1 cellular context compared by ENCODE assay signal in the genomic region with DNA sequence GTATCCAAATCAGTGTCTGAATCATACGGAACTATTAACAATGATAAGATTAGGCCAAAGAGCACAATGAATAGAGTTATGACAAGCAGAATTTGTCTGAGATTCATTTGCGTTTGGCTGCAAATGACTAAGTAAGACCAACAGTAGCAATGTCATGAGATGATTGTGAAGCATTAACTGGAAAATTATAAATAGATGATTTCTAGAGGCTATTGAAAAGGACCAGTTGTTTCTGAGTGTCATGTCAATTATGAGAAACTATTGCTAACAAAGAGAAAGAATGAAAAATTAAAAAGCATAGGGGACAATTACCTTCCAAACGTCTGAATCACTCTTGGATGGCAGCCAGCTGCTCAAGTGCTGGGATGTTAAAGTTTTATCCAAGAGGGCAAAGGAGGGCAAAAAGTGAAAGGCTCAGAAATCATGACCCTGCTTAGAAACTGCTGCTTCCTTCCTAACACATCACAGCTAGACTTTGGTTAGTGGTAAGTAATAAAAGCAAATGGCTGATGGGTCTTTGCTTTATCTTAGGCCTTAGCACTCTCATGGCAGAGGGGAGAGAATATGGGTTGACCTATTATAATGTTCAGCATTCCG.
TF ChIP-seq lines count a peak whose summit lies in the region.

No MANE protein-coding gene starts in this region.

TF ChIP-seq in SK-N-SH treated with all-trans-retinoic acid at 6 μM for 48 hours, 23 proteins besides CTCF, POLR2A, EP300 and RAD21 (continued from another document):
- TF ChIP-seq, protein P1, sequence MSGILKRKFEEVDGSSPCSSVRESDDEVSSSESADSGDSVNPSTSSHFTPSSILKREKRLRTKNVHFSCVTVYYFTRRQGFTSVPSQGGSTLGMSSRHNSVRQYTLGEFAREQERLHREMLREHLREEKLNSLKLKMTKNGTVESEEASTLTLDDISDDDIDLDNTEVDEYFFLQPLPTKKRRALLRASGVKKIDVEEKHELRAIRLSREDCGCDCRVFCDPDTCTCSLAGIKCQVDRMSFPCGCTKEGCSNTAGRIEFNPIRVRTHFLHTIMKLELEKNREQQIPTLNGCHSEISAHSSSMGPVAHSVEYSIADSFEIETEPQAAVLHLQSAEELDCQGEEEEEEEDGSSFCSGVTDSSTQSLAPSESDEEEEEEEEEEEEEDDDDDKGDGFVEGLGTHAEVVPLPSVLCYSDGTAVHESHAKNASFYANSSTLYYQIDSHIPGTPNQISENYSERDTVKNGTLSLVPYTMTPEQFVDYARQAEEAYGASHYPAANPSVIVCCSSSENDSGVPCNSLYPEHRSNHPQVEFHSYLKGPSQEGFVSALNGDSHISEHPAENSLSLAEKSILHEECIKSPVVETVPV (CRISPR knock-in tag; IDR thresholded peaks at IDR 0.05), result peak; percentile 81; the same call in 1 of the 2 replicates
- 0 out of 2 replicates have a peak, but pooled peaks have one; percentile 49 for TF ChIP-seq ZFP3 (CRISPR knock-in tag; IDR thresholded peaks at IDR 0.05)
- TF ChIP-seq ZNF70 (CRISPR knock-in tag; IDR thresholded peaks at IDR 0.05), result no peak
- peak; percentile 53; the same call in 1 of the 2 replicates for TF ChIP-seq TCF4 (CRISPR knock-in tag; IDR thresholded peaks at IDR 0.05; ENCODE audit: borderline replicate concordance)
- TF ChIP-seq, protein P2, sequence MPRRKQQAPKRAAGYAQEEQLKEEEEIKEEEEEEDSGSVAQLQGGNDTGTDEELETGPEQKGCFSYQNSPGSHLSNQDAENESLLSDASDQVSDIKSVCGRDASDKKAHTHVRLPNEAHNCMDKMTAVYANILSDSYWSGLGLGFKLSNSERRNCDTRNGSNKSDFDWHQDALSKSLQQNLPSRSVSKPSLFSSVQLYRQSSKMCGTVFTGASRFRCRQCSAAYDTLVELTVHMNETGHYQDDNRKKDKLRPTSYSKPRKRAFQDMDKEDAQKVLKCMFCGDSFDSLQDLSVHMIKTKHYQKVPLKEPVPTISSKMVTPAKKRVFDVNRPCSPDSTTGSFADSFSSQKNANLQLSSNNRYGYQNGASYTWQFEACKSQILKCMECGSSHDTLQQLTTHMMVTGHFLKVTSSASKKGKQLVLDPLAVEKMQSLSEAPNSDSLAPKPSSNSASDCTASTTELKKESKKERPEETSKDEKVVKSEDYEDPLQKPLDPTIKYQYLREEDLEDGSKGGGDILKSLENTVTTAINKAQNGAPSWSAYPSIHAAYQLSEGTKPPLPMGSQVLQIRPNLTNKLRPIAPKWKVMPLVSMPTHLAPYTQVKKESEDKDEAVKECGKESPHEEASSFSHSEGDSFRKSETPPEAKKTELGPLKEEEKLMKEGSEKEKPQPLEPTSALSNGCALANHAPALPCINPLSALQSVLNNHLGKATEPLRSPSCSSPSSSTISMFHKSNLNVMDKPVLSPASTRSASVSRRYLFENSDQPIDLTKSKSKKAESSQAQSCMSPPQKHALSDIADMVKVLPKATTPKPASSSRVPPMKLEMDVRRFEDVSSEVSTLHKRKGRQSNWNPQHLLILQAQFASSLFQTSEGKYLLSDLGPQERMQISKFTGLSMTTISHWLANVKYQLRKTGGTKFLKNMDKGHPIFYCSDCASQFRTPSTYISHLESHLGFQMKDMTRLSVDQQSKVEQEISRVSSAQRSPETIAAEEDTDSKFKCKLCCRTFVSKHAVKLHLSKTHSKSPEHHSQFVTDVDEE (CRISPR knock-in tag; IDR thresholded peaks at IDR 0.05), result no peak; the same call in 1 of the 2 replicates
- TF ChIP-seq ESRRG (CRISPR knock-in tag; IDR thresholded peaks at IDR 0.05), result no peak
- peak; percentile 95 for TF ChIP-seq SNAI2 (CRISPR knock-in tag; IDR thresholded peaks at IDR 0.05)
- peak; percentile 83; the same call in 1 of the 2 replicates for TF ChIP-seq TOX (CRISPR knock-in tag; IDR thresholded peaks at IDR 0.05; ENCODE audit: borderline replicate concordance)
- TF ChIP-seq ISL1 (CRISPR knock-in tag; IDR thresholded peaks at IDR 0.05), result peak; percentile 99
- TF ChIP-seq RARB (CRISPR knock-in tag; IDR thresholded peaks at IDR 0.05), result peak; percentile 54; the same call in 1 of the 2 replicates
- no peak for TF ChIP-seq OSR1 (CRISPR knock-in tag; IDR thresholded peaks at IDR 0.05)
- TF ChIP-seq, protein P3, sequence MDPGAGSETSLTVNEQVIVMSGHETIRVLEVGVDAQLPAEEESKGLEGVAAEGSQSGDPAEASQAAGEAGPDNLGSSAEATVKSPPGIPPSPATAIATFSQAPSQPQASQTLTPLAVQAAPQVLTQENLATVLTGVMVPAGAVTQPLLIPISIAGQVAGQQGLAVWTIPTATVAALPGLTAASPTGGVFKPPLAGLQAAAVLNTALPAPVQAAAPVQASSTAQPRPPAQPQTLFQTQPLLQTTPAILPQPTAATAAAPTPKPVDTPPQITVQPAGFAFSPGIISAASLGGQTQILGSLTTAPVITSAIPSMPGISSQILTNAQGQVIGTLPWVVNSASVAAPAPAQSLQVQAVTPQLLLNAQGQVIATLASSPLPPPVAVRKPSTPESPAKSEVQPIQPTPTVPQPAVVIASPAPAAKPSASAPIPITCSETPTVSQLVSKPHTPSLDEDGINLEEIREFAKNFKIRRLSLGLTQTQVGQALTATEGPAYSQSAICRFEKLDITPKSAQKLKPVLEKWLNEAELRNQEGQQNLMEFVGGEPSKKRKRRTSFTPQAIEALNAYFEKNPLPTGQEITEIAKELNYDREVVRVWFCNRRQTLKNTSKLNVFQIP (CRISPR knock-in tag; IDR thresholded peaks at IDR 0.05; ENCODE audit: borderline replicate concordance, low read depth), result no peak; the same call in 1 of the 2 replicates
- TF ChIP-seq ZFP30 (CRISPR knock-in tag; IDR thresholded peaks at IDR 0.05), result no peak
- no peak for TF ChIP-seq BACH2 (CRISPR knock-in tag; IDR thresholded peaks at IDR 0.05; ENCODE audit: borderline replicate concordance)
- TF ChIP-seq ARNTL (CRISPR knock-in tag; IDR thresholded peaks at IDR 0.05; ENCODE audit: borderline replicate concordance, low read depth), result no peak
- no peak for TF ChIP-seq ZNF8 (CRISPR knock-in tag; IDR thresholded peaks at IDR 0.05)
- TF ChIP-seq, protein P4, sequence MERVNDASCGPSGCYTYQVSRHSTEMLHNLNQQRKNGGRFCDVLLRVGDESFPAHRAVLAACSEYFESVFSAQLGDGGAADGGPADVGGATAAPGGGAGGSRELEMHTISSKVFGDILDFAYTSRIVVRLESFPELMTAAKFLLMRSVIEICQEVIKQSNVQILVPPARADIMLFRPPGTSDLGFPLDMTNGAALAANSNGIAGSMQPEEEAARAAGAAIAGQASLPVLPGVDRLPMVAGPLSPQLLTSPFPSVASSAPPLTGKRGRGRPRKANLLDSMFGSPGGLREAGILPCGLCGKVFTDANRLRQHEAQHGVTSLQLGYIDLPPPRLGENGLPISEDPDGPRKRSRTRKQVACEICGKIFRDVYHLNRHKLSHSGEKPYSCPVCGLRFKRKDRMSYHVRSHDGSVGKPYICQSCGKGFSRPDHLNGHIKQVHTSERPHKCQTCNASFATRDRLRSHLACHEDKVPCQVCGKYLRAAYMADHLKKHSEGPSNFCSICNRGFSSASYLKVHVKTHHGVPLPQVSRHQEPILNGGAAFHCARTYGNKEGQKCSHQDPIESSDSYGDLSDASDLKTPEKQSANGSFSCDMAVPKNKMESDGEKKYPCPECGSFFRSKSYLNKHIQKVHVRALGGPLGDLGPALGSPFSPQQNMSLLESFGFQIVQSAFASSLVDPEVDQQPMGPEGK (CRISPR knock-in tag; IDR thresholded peaks at IDR 0.05; ENCODE audit: borderline replicate concordance), result peak; percentile 91
- peak; percentile 95 for TF ChIP-seq CSDC2 (CRISPR knock-in tag; IDR thresholded peaks at IDR 0.05)
- no peak for TF ChIP-seq ZNF565 (CRISPR knock-in tag; conservative IDR thresholded peaks at IDR 0.05; ENCODE audit: low read depth)
- TF ChIP-seq PPARA (CRISPR knock-in tag; IDR thresholded peaks at IDR 0.05; ENCODE audit: borderline replicate concordance), result no peak
